Comparison of ENCODE assay signal across 19 cellular contexts in genomic region chr6:41159415-41160082, GRCh38. TPM values are rescaled to one million over a fixed set of nuclear protein-coding genes. Genes with fewer than 3 reads are reported as not detected.
DNase-seq lines count a peak whose midpoint lies in the region; ATAC-seq lines count a peak whose summit lies in the region.
"Had no signal": no experiment of that assay in that cellular context is flagged by ENCODE, and none has a peak within 500 bp of the region (broad histone marks: within the 10 kb centered on the region; RNA-seq: fewer than 3 reads in every experiment).

No MANE protein-coding gene starts in this region.

- no peaks in the 10 kb centered on the region for H3K9me3 ChIP-seq in SJCRH30 (replicated peaks)
- H3K9me3 ChIP-seq: A549, gastrocnemius medialis, right lobe of liver had no signal

- H3K27me3 ChIP-seq in SJCRH30 = no peaks in the 10 kb centered on the region
- H3K27me3 ChIP-seq: gastrocnemius medialis, right lobe of liver had no signal

- peaks cover 38% of the 10 kb centered on the region for H3K4me1 ChIP-seq in SJCRH30
- H3K4me1 ChIP-seq: A549, gastrocnemius medialis, right lobe of liver had no signal

- no peaks in the 10 kb centered on the region for H3K36me3 ChIP-seq in SJCRH30
- H3K36me3 ChIP-seq: gastrocnemius medialis, right lobe of liver had no signal

- peak overlapping the region; percentile 52 for H3K27ac ChIP-seq in SJCRH30
- H3K27ac ChIP-seq: A549, gastrocnemius medialis, right lobe of liver had no signal

- no peak for ATAC-seq in HG03378 (IDR thresholded peaks at IDR 0.05; ENCODE audit: unreplicated experiment)
- ATAC-seq: A549; gastrocnemius medialis; left colon; right lobe of liver; stimulated activated naive CD8-positive, alpha-beta T cell treated with anti-CD3 and anti-CD28 coated beads, Interleukin-15, amount 100 ng/mL, for 72 hours had no signal

- DNase-seq in NCI-H2196 (lab: John Stamatoyannopoulos, UW; ENCODE audit: unreplicated experiment) = peak; percentile 16
- no peak for DNase-seq in NCI-H2196 treated with DMSO at 0.1 percent for 48 hours (lab: John Stamatoyannopoulos, UW; ENCODE audit: unreplicated experiment)
- DNase-seq in NCI-H2171 (lab: John Stamatoyannopoulos, UW) = peak; percentile 11
- DNase-seq in SJCRH30 = peak; percentile 80 to 86
- no peak for DNase-seq in effector CD8-positive, alpha-beta T cell (lab: John Stamatoyannopoulos, UW)
- no peak for DNase-seq in NCI-H82 treated with DMSO at 0.1 percent for 48 hours (lab: John Stamatoyannopoulos, UW; ENCODE audit: unreplicated experiment)
- no peak for DNase-seq in NOMO-1 treated with DMSO at 0.1 percent for 48 hours (lab: John Stamatoyannopoulos, UW; ENCODE audit: unreplicated experiment)
- DNase-seq: activated CD4-positive, alpha-beta T cell treated with anti-CD3 and anti-CD28 coated beads, Interleukin-2, amount 50 U/mL, for 1 hour; activated naive CD4-positive, alpha-beta T cell treated with anti-CD3 and anti-CD28 coated beads for 36 hours; gastrocnemius medialis; left colon; right lobe of liver; stimulated activated CD4-positive, alpha-beta T cell treated with anti-CD3 and anti-CD28 coated beads, Interleukin-1b, Interleukin-23, amount 100 ng/mL, for 48 hours; stimulated activated naive CD8-positive, alpha-beta T cell treated with anti-CD3 and anti-CD28 coated beads, Interleukin-15, amount 100 ng/mL, for 72 hours had no signal

- no peak overlapping the region for H3K4me3 ChIP-seq in SJCRH30
- H3K4me3 ChIP-seq: A549, gastrocnemius medialis, right lobe of liver had no signal

RNA-seq across cellular contexts. Expression of gene TREM2, which starts 3.4 kb away (rescaled TPM):
- 0.61 and 0.71 TPM in 2 replicates for total RNA-seq in SJCRH30 (2014; rRNA removed; shearing (Covaris generic))
- total RNA-seq: activated naive CD4-positive, alpha-beta T cell treated with anti-CD3 and anti-CD28 coated beads for 36 hours; astrocyte; mononuclear cell had no signal

RNA-seq across cellular contexts. Expression of gene TREML1, which starts 5.4 kb away (rescaled TPM):
- total RNA-seq in SJCRH30 (2014; rRNA removed; shearing (Covaris generic)) = 0.10 TPM in 1 of 2 replicates, not detected in the other
- total RNA-seq: activated naive CD4-positive, alpha-beta T cell treated with anti-CD3 and anti-CD28 coated beads for 36 hours; astrocyte; gastrocnemius medialis; HT1080; left colon had no signal

RNA-seq across cellular contexts. Expression of gene TREML2, which starts 41.4 kb away (rescaled TPM):
- 0.06 TPM in 1 of 2 replicates, not detected in the other for total RNA-seq in SJCRH30 (2014; rRNA removed; shearing (Covaris generic))
- total RNA-seq: astrocyte, HT1080 had no signal

Comparison
In these comparisons a context has a peak if more than half of its experiments do, and no peak if none do; other contexts are left out.
1. DNase-seq: peak in NCI-H2196 (single experiment), NCI-H2171 (single experiment) and SJCRH30 (2 of 2); none in NCI-H2196 treated with DMSO at 0.1 percent for 48 hours (single experiment), effector CD8-positive, alpha-beta T cell (single experiment), NCI-H82 treated with DMSO at 0.1 percent for 48 hours (single experiment) and NOMO-1 treated with DMSO at 0.1 percent for 48 hours (single experiment).